In genomic region chr12:56634242-56634836, GRCh38 we compare ENCODE assay signal across 8 cellular contexts. TPM values are rescaled to one million over a fixed set of nuclear protein-coding genes. Genes with fewer than 3 reads are reported as not detected.
DNase-seq lines count a peak whose midpoint lies in the region; ATAC-seq, FAIRE-seq and TF ChIP-seq lines count a peak whose summit lies in the region.

No MANE protein-coding gene starts in this region.

- H3K4me1 ChIP-seq in gastroesophageal sphincter, result peaks cover 9 to 70% (median 41%) of the 10 kb centered on the region in 3 donors
- H3K4me1 ChIP-seq in pancreas, result peaks cover 5 to 28% (median 15%) of the 10 kb centered on the region in 3 donors

- FAIRE-seq in pancreas (lab: Jason Lieb, UNC), result no peak

- WGBS in gastroesophageal sphincter (ENCODE audit: low coverage in 1 of 2), 2 donors, result 0 to 2% methylated on average over 16 to 21 of the region's 27 CpGs
- WGBS in pancreas, 2 donors, result 1% methylated on average over 26 to 27 of the region's 27 CpGs

- H3K4me3 Mint-ChIP-seq in activated T-helper 1 cell treated with anti-CD3 and anti-CD28 coated beads, Interleukin-12 subunit alpha, Interleukin-12 subunit beta, Interleukin-2, Interleukin-4 antibody, amounts not matched to agents 30 ng/mL and 10 ng/mL and 1 ng/mL, durations not matched to agents 14 hours and 24 hours and 36 hours, result peak overlapping the region; percentile 94

- intact Hi-C loops in activated T-helper 1 cell treated with anti-CD3 and anti-CD28 coated beads, Interleukin-12 subunit alpha, Interleukin-12 subunit beta, Interleukin-2, Interleukin-4 antibody, amounts not matched to agents 30 ng/mL and 10 ng/mL and 1 ng/mL, durations not matched to agents 14 hours and 24 hours and 36 hours (cut with micrococcal nuclease), result loop anchor here (2.0 to 10.0 kb wide), 3 partner anchors 706 to 1120 kb away; partner anchors contain the start of genes ARHGAP9, CDK4 and MARCHF9
- intact Hi-C loops in pancreas (cut with DNase I), result no loop called here

- H3K27me3 ChIP-seq in gastroesophageal sphincter (no peaks in the 10 kb centered on the region), pancreas (no peaks in the 10 kb centered on the region)

- H3K9me3 Mint-ChIP-seq in activated T-helper 1 cell treated with anti-CD3 and anti-CD28 coated beads, Interleukin-12 subunit alpha, Interleukin-12 subunit beta, Interleukin-2, Interleukin-4 antibody, amounts not matched to agents 30 ng/mL and 10 ng/mL and 1 ng/mL, durations not matched to agents 14 hours and 24 hours and 36 hours, result no peaks in the 10 kb centered on the region

- H3K4me1 Mint-ChIP-seq in activated T-helper 1 cell treated with anti-CD3 and anti-CD28 coated beads, Interleukin-12 subunit alpha, Interleukin-12 subunit beta, Interleukin-2, Interleukin-4 antibody, amounts not matched to agents 30 ng/mL and 10 ng/mL and 1 ng/mL, durations not matched to agents 14 hours and 24 hours and 36 hours (ENCODE audit: low read depth), result peaks cover 79% of the 10 kb centered on the region

- TF ChIP-seq EP300 in gastroesophageal sphincter (IDR thresholded peaks at IDR 0.05), result no peak

- H3K36me3 Mint-ChIP-seq in activated T-helper 1 cell treated with anti-CD3 and anti-CD28 coated beads, Interleukin-12 subunit alpha, Interleukin-12 subunit beta, Interleukin-2, Interleukin-4 antibody, amounts not matched to agents 30 ng/mL and 10 ng/mL and 1 ng/mL, durations not matched to agents 14 hours and 24 hours and 36 hours (ENCODE audit: low read depth), result peaks cover 20% of the 10 kb centered on the region

- ATAC-seq in gastroesophageal sphincter, result no peak
- ATAC-seq in pancreas, result peak; percentile 19 to 30 (median 28)
- ATAC-seq in GM21423 (IDR thresholded peaks at IDR 0.05; ENCODE audit: unreplicated experiment), result no peak

- H3K4me3 ChIP-seq in gastroesophageal sphincter (peak overlapping the region; percentile 65 to 83), pancreas (peak overlapping the region; percentile 39 to 86 (median 62))

- TF ChIP-seq CTCF in gastroesophageal sphincter (IDR thresholded peaks at IDR 0.05), result no peak
- TF ChIP-seq CTCF in pancreas (IDR thresholded peaks at IDR 0.05), result no peak

- peak overlapping the region; percentile 88 for H3K27ac Mint-ChIP-seq in activated T-helper 1 cell treated with anti-CD3 and anti-CD28 coated beads, Interleukin-12 subunit alpha, Interleukin-12 subunit beta, Interleukin-2, Interleukin-4 antibody, amounts not matched to agents 30 ng/mL and 10 ng/mL and 1 ng/mL, durations not matched to agents 14 hours and 24 hours and 36 hours

- peak overlapping the region; percentile 90 to 98 (median 94) for H3K27ac ChIP-seq in gastroesophageal sphincter
- peak overlapping the region; percentile 70 to 97 (median 90) for H3K27ac ChIP-seq in pancreas

- no peaks in the 10 kb centered on the region for H3K27me3 Mint-ChIP-seq in activated T-helper 1 cell treated with anti-CD3 and anti-CD28 coated beads, Interleukin-12 subunit alpha, Interleukin-12 subunit beta, Interleukin-2, Interleukin-4 antibody, amounts not matched to agents 30 ng/mL and 10 ng/mL and 1 ng/mL, durations not matched to agents 14 hours and 24 hours and 36 hours (ENCODE audit: insufficient read depth)

- peaks cover 0 to 18% of the 10 kb centered on the region in 2 donors for H3K36me3 ChIP-seq in gastroesophageal sphincter
- H3K36me3 ChIP-seq in pancreas, result peaks cover 3 to 20% (median 18%) of the 10 kb centered on the region in 3 donors

- no peaks in the 10 kb centered on the region for H3K9me3 ChIP-seq in gastroesophageal sphincter
- H3K9me3 ChIP-seq in pancreas, result no peaks in the 10 kb centered on the region

- TF ChIP-seq POLR2A in gastroesophageal sphincter (IDR thresholded peaks at IDR 0.05), result no peak

- peak; percentile 13 to 70 for DNase-seq in SHP77 (lab: John Stamatoyannopoulos, UW)
- DNase-seq in SHP77 treated with DMSO at 0.1 percent for 48 hours (lab: John Stamatoyannopoulos, UW), result no peak
- peak; percentile 54 for DNase-seq in NCI-H2107 treated with DMSO at 0.1 percent for 48 hours (lab: John Stamatoyannopoulos, UW; ENCODE audit: unreplicated experiment)
- DNase-seq in activated T-helper 1 cell treated with anti-CD3 and anti-CD28 coated beads, Interleukin-12 subunit alpha, Interleukin-12 subunit beta, Interleukin-2, Interleukin-4 antibody, amounts not matched to agents 30 ng/mL and 10 ng/mL and 1 ng/mL, durations not matched to agents 14 hours and 24 hours and 36 hours (ENCODE audit: low spot score), result no peak
- peak; percentile 72 to 84 (median 81) for DNase-seq in pancreas
- DNase-seq in GM19240 (ENCODE audit: insufficient read length, low spot score), result no peak

RNA-seq across cellular contexts. Expression of gene BAZ2A, which starts 4.2 kb away (rescaled TPM):
- total RNA-seq in activated T-helper 1 cell treated with anti-CD3 and anti-CD28 coated beads, Interleukin-12 subunit alpha, Interleukin-12 subunit beta, Interleukin-2, Interleukin-4 antibody, amounts not matched to agents 30 ng/mL and 10 ng/mL and 1 ng/mL, durations not matched to agents 14 hours and 24 hours and 36 hours, result 119 and 126 TPM in 2 replicates
- total RNA-seq in gastroesophageal sphincter (10 to 100 TPM; 32.1 to 73.2 (median 54.6) TPM), pancreas (10 to 100 TPM; 29.7 to 59.9 (median 39.1) TPM)
- 10 to 100 TPM; 26.7 to 58.0 TPM for polyA plus RNA-seq in pancreas

RNA-seq across cellular contexts. Expression of gene ATP5F1B, which starts 11.4 kb away (rescaled TPM):
- 714 and 716 TPM in 2 replicates for total RNA-seq in activated T-helper 1 cell treated with anti-CD3 and anti-CD28 coated beads, Interleukin-12 subunit alpha, Interleukin-12 subunit beta, Interleukin-2, Interleukin-4 antibody, amounts not matched to agents 30 ng/mL and 10 ng/mL and 1 ng/mL, durations not matched to agents 14 hours and 24 hours and 36 hours
- total RNA-seq in gastroesophageal sphincter (100 to 1,000 TPM; 315 to 472 (median 432) TPM), pancreas (100 to 1,000 TPM; 152 to 237 (median 211) TPM)
- polyA plus RNA-seq in pancreas, result 100 to 1,000 TPM; 126 to 299 TPM

RNA-seq across cellular contexts. Expression of gene PTGES3, which starts 53.7 kb away (rescaled TPM):
- 301 and 302 TPM in 2 replicates for total RNA-seq in activated T-helper 1 cell treated with anti-CD3 and anti-CD28 coated beads, Interleukin-12 subunit alpha, Interleukin-12 subunit beta, Interleukin-2, Interleukin-4 antibody, amounts not matched to agents 30 ng/mL and 10 ng/mL and 1 ng/mL, durations not matched to agents 14 hours and 24 hours and 36 hours
- total RNA-seq in gastroesophageal sphincter (100 to 1,000 TPM in 2 of 4 donors, 10 to 100 TPM in 2; 73.5 to 115 (median 104) TPM), pancreas (10 to 100 TPM; 48.8 to 98.1 (median 69.3) TPM)
- 10 to 100 TPM; 33.4 to 86.4 TPM for polyA plus RNA-seq in pancreas

Comparison
In these comparisons a context has a peak if more than half of its experiments do, and no peak if none do; other contexts are left out.
1. DNase-seq: peak in SHP77 (2 of 2), NCI-H2107 treated with DMSO at 0.1 percent for 48 hours (single experiment) and pancreas (6 of 6); none in SHP77 treated with DMSO at 0.1 percent for 48 hours (single experiment), activated T-helper 1 cell treated with anti-CD3 and anti-CD28 coated beads, Interleukin-12 subunit alpha, Interleukin-12 subunit beta, Interleukin-2, Interleukin-4 antibody, amounts not matched to agents 30 ng/mL and 10 ng/mL and 1 ng/mL, durations not matched to agents 14 hours and 24 hours and 36 hours (single experiment) and GM19240 (single experiment).
2. ATAC-seq: peak in pancreas (4 of 4); none in gastroesophageal sphincter (single experiment) and GM21423 (single experiment).